ENCODE assay signal across 12 cellular contexts in genomic region chr1:112866151-112866550, GRCh38.
DNase-seq lines count a peak whose midpoint lies in the region; ATAC-seq and TF ChIP-seq lines count a peak whose summit lies in the region.
"Had no signal": no experiment of that assay in that cellular context is flagged by ENCODE, and none has a peak within 500 bp of the region (broad histone marks: within the 10 kb centered on the region; RNA-seq: fewer than 3 reads in every experiment).

No MANE protein-coding gene starts in this region.

- POLR2A ChIA-PET in WTC11 (lab: Charles Lee): interaction anchor here (0.6 kb wide), 1 partner anchor 95 kb away, joined by 3 read pairs; no protein-coding TSS in a partner anchor

- in situ Hi-C loops in transverse colon (cut with MboI; ENCODE audit: low pct_ligation_motif_present in 1 of 4, low pct_unique_long_range_greater_than_20kb in 1 of 4, low sequenced_read_pairs in 3 of 4): no loop called here

- H3K27ac ChIP-seq in transverse colon (no peak overlapping the region), dorsolateral prefrontal cortex (no peak overlapping the region)

- H3K27me3 ChIP-seq in H7 (ENCODE audit: control insufficient read depth, insufficient read depth, low read length) (no peaks in the 10 kb centered on the region), skeletal muscle satellite cell (ENCODE audit: control insufficient read depth, insufficient read depth, low read length) (no peaks in the 10 kb centered on the region), transverse colon (no peaks in the 10 kb centered on the region), dorsolateral prefrontal cortex (no peaks in the 10 kb centered on the region)

- H3K27me3 Mint-ChIP-seq in WTC11 (ENCODE audit: low read depth): no peaks in the 10 kb centered on the region

- peak overlapping the region; percentile 70 for H3K9ac ChIP-seq in skeletal muscle satellite cell (ENCODE audit: low read depth, low read length)

- no peaks in the 10 kb centered on the region for H3K36me3 ChIP-seq in H7 (replicated peaks; ENCODE audit: control insufficient read depth, insufficient read depth, low read length)
- H3K36me3 ChIP-seq in skeletal muscle satellite cell (ENCODE audit: insufficient read depth, low read length): no peaks in the 10 kb centered on the region
- no peaks in the 10 kb centered on the region for H3K36me3 ChIP-seq in transverse colon

- no peak for TF ChIP-seq EP300 in transverse colon (IDR thresholded peaks at IDR 0.05; ENCODE audit: low read depth)

- TF ChIP-seq POLR2A in transverse colon (IDR thresholded peaks at IDR 0.05): no peak

- H3K4me1 ChIP-seq in skeletal muscle satellite cell (ENCODE audit: control insufficient read depth, insufficient read depth, low read length) (peaks cover 27% of the 10 kb centered on the region), transverse colon (peaks cover 0 to 18% (median 4%) of the 10 kb centered on the region in 4 donors)

- DNase-seq in H7 (peak; percentile 24), WTC11 (ENCODE audit: low spot score) (no peak), fibroblast of the aortic adventitia (ENCODE audit: low read depth) (peak; percentile 52), GF-D8 (lab: John Stamatoyannopoulos, UW) (no peak), transverse colon (no peak), dorsolateral prefrontal cortex (no peak)
- DNase-seq: activated gamma-delta T cell; NCI-H446 treated with DMSO at 0.1 percent for 48 hours; stimulated activated CD4-positive, alpha-beta T cell treated with anti-CD3 and anti-CD28 coated beads, Interleukin-1b, Interleukin-23, amount 100 ng/mL, for 48 hours had no signal

- intact Hi-C loops in transverse colon (cut with DNase I; ENCODE audit: low total_unique reads): no loop called here
- intact Hi-C loops in dorsolateral prefrontal cortex (cut with DNase I): no loop called here

- H3K4me3 ChIP-seq in H7 (ENCODE audit: insufficient read depth, low read depth, low read length) (no peak overlapping the region), fibroblast of the aortic adventitia (ENCODE audit: low read depth, low read length) (no peak overlapping the region), skeletal muscle satellite cell (ENCODE audit: low read length) (peak overlapping the region; percentile 41), transverse colon (no peak overlapping the region), dorsolateral prefrontal cortex (no peak overlapping the region)

- peak overlapping the region; percentile 63 for H3K4me2 ChIP-seq in skeletal muscle satellite cell (ENCODE audit: low read length)

- CTCF ChIA-PET in WTC11 (lab: Charles Lee): interaction anchor here (0.6 kb wide), 1 partner anchor 146 kb away, joined by 3 read pairs; no protein-coding TSS in a partner anchor

- 80 to 84% methylated on average over 1 to 2 of the region's 2 CpGs for WGBS in transverse colon (ENCODE audit: low coverage in 1 of 2), 2 donors

- H3K27ac Mint-ChIP-seq in WTC11: peak overlapping the region; percentile 7
- H3K27ac Mint-ChIP-seq: nephron had no signal

- no peaks in the 10 kb centered on the region for H3K9me3 Mint-ChIP-seq in WTC11
- H3K9me3 Mint-ChIP-seq: nephron had no signal

- ATAC-seq in WTC11: peak; percentile 24; the same call in 1 of the 2 replicates
- ATAC-seq: Right ventricle myocardium inferior had no signal

- no peak overlapping the region for H3K4me3 Mint-ChIP-seq in WTC11
- H3K4me3 Mint-ChIP-seq: nephron had no signal

- H3K4me1 Mint-ChIP-seq in WTC11: peaks cover 19% of the 10 kb centered on the region
- H3K4me1 Mint-ChIP-seq: nephron had no signal

- no peak for TF ChIP-seq CTCF in WTC11 (IDR thresholded peaks at IDR 0.05)
- TF ChIP-seq CTCF in fibroblast of the aortic adventitia (IDR thresholded peaks at IDR 0.05; ENCODE audit: insufficient read depth, low read length): no peak
- no peak for TF ChIP-seq CTCF in transverse colon (IDR thresholded peaks at IDR 0.05)
- TF ChIP-seq CTCF in dorsolateral prefrontal cortex (IDR thresholded peaks at IDR 0.05 in 54 of 56, conservative IDR thresholded peaks at IDR 0.05 in 2 of 56; ENCODE audit: low read depth in 1 of 56, partially characterized antibody in 56 of 56): no peak

- H3K36me3 Mint-ChIP-seq in WTC11: peaks cover 3% of the 10 kb centered on the region; the same call in 1 of the 2 replicates

- H3K9me3 ChIP-seq in skeletal muscle satellite cell (replicated peaks; ENCODE audit: low read length) (no peaks in the 10 kb centered on the region), transverse colon (no peaks in the 10 kb centered on the region)

TF ChIP-seq in WTC11, 78 proteins besides CTCF, POLR2A, EP300 and RAD21:
- TF ChIP-seq RORB (CRISPR knock-in tag; IDR thresholded peaks at IDR 0.05) (no peak), ZNF423 (CRISPR knock-in tag; IDR thresholded peaks at IDR 0.05) (no peak), ATF1 (CRISPR knock-in tag; IDR thresholded peaks at IDR 0.05) (no peak), GABPB1 (CRISPR knock-in tag; IDR thresholded peaks at IDR 0.05) (no peak), EMX1 (CRISPR knock-in tag; IDR thresholded peaks at IDR 0.05) (no peak), SOX15 (CRISPR knock-in tag; IDR thresholded peaks at IDR 0.05) (no peak)
- TF ChIP-seq, protein P1, sequence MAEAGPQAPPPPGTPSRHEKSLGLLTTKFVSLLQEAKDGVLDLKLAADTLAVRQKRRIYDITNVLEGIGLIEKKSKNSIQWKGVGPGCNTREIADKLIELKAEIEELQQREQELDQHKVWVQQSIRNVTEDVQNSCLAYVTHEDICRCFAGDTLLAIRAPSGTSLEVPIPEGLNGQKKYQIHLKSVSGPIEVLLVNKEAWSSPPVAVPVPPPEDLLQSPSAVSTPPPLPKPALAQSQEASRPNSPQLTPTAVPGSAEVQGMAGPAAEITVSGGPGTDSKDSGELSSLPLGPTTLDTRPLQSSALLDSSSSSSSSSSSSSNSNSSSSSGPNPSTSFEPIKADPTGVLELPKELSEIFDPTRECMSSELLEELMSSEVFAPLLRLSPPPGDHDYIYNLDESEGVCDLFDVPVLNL (CRISPR knock-in tag; IDR thresholded peaks at IDR 0.05; ENCODE audit: borderline replicate concordance, low read depth): no peak
- TF ChIP-seq, protein P2, sequence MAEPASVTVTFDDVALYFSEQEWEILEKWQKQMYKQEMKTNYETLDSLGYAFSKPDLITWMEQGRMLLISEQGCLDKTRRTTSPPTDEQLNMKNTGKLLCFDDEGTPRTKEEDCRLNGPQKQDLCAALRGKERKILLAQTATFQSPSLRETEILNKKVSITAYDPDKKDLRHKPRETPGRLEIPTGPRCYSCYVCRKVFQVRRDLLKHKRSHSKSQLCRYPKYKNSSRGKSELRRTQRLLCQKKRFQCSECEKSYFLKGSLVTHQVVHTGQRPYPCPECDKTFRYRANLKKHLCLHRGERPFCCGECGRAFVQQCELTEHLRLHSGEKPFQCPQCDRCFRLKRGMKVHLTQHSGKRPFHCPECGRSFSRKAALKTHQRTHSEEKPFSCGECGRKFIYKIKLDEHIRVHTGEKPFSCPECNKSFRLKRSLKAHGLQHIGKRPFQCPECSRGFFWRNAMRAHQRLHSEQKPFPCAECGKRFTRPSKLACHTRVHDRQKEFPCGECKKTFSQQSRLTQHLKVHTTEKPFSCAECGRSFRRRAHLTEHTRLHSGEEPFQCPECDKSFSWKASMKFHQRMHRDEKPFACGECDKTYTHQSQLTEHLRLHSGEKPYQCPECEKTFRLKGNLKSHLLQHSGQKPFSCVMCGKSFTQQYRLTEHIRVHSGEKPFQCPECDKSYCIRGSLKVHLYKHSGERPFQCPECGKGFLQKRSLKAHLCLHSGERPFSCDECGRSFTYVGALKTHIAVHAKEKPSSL (CRISPR knock-in tag; conservative IDR thresholded peaks at IDR 0.05): no peak
- TF ChIP-seq, protein P3, sequence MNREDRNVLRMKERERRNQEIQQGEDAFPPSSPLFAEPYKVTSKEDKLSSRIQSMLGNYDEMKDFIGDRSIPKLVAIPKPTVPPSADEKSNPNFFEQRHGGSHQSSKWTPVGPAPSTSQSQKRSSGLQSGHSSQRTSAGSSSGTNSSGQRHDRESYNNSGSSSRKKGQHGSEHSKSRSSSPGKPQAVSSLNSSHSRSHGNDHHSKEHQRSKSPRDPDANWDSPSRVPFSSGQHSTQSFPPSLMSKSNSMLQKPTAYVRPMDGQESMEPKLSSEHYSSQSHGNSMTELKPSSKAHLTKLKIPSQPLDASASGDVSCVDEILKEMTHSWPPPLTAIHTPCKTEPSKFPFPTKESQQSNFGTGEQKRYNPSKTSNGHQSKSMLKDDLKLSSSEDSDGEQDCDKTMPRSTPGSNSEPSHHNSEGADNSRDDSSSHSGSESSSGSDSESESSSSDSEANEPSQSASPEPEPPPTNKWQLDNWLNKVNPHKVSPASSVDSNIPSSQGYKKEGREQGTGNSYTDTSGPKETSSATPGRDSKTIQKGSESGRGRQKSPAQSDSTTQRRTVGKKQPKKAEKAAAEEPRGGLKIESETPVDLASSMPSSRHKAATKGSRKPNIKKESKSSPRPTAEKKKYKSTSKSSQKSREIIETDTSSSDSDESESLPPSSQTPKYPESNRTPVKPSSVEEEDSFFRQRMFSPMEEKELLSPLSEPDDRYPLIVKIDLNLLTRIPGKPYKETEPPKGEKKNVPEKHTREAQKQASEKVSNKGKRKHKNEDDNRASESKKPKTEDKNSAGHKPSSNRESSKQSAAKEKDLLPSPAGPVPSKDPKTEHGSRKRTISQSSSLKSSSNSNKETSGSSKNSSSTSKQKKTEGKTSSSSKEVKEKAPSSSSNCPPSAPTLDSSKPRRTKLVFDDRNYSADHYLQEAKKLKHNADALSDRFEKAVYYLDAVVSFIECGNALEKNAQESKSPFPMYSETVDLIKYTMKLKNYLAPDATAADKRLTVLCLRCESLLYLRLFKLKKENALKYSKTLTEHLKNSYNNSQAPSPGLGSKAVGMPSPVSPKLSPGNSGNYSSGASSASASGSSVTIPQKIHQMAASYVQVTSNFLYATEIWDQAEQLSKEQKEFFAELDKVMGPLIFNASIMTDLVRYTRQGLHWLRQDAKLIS (CRISPR knock-in tag; IDR thresholded peaks at IDR 0.05; ENCODE audit: borderline replicate concordance): no peak

Comparison
In these comparisons a context has a peak if more than half of its experiments do, and no peak if none do; other contexts are left out.
1. DNase-seq: peak in H7 (single experiment) and fibroblast of the aortic adventitia (single experiment); none in WTC11 (single experiment), GF-D8 (single experiment), transverse colon (single experiment) and dorsolateral prefrontal cortex (0 of 10).